ENCODE assay signal across 28 cellular contexts in genomic region chr3:70086336-70086735, GRCh38.
"Had no signal": no experiment of that assay in that cellular context is flagged by ENCODE, and none has a peak within 500 bp of the region (broad histone marks: within the 10 kb centered on the region; RNA-seq: fewer than 3 reads in every experiment).

No MANE protein-coding gene starts in this region.

- DNase-seq: naive B cell; naive thymus-derived CD8-positive, alpha-beta T cell; nephron progenitor cell; nucleus accumbens; pancreas; psoas muscle; right cardiac atrium; right lobe of liver; sigmoid colon; small intestine; stimulated activated CD4-positive, alpha-beta T cell treated with anti-CD3 and anti-CD28 coated beads, Interleukin-15, amount 100 ng/mL, for 24 hours; stimulated activated CD4-positive, alpha-beta T cell treated with anti-CD3 and anti-CD28 coated beads, Interleukin-2, amount 100 ng/mL, for 24 hours; stimulated activated CD4-positive, alpha-beta T cell treated with anti-CD3 and anti-CD28 coated beads, Interleukin-2, amount 100 ng/mL, for 48 hours; stimulated activated CD4-positive, alpha-beta T cell treated with anti-CD3 and anti-CD28 coated beads, Interleukin-4, amount 100 ng/mL, for 24 hours; stimulated activated naive B cell treated with anti-CD40 and anti-IgM and Interleukin-4, amounts not matched to agents 10 μg/mL and 1 μg/mL and 100 μg/mL, for 72 hours; stimulated activated naive CD4-positive, alpha-beta T cell treated with Interleukin-2 at 50 U/mL for 16 hours; stomach; trophoblast cell; upper lobe of left lung had no signal

- H3K4me1 ChIP-seq: pancreas, psoas muscle, right lobe of liver, tibial nerve, upper lobe of left lung, vagina had no signal

- ATAC-seq: naive thymus-derived CD8-positive, alpha-beta T cell; natural killer cell treated with Interleukin-12 subunit alpha and Interleukin-12 subunit beta and Interleukin-15 and Interleukin-18, amount 100 ng/mL, for 72 hours; pancreas; psoas muscle; right cardiac atrium; stimulated activated effector memory CD8-positive, alpha-beta T cell treated with anti-CD3 and anti-CD28 coated beads, Interleukin-12 subunit alpha, Interleukin-12 subunit beta, amount 100 ng/mL, for 72 hours; stimulated activated naive B cell treated with anti-CD40 and anti-IgM and Interleukin-4, amounts not matched to agents 10 μg/mL and 1 μg/mL and 100 μg/mL, for 72 hours had no signal

- H3K36me3 ChIP-seq: neutrophil, pancreas, right lobe of liver, sigmoid colon, stomach, thoracic aorta, tibial nerve, upper lobe of left lung, vagina had no signal

- H3K4me3 ChIP-seq: pancreas, psoas muscle, right lobe of liver, sigmoid colon, stomach, thoracic aorta, tibial nerve, upper lobe of left lung, vagina had no signal

- H3K27me3 ChIP-seq: pancreas, right lobe of liver, sigmoid colon, stomach, tibial nerve, upper lobe of left lung, vagina had no signal

- H3K27me3 Mint-ChIP-seq: natural killer cell treated with Interleukin-12 subunit alpha and Interleukin-12 subunit beta and Interleukin-15 and Interleukin-18, amount 100 ng/mL, for 72 hours had no signal

- H3K4me1 Mint-ChIP-seq: naive B cell; naive thymus-derived CD8-positive, alpha-beta T cell; nephron progenitor cell; neural crest cell; stimulated activated effector memory CD8-positive, alpha-beta T cell treated with anti-CD3 and anti-CD28 coated beads, Interleukin-12 subunit alpha, Interleukin-12 subunit beta, amount 100 ng/mL, for 72 hours; stimulated activated naive B cell treated with anti-CD40 and anti-IgM and Interleukin-4, amounts not matched to agents 10 μg/mL and 1 μg/mL and 100 μg/mL, for 72 hours had no signal

- H3K4me3 Mint-ChIP-seq: naive B cell; naive thymus-derived CD8-positive, alpha-beta T cell; natural killer cell treated with Interleukin-12 subunit alpha and Interleukin-12 subunit beta and Interleukin-15 and Interleukin-18, amount 100 ng/mL, for 72 hours; nephron progenitor cell; neural crest cell; stimulated activated effector memory CD8-positive, alpha-beta T cell treated with anti-CD3 and anti-CD28 coated beads, Interleukin-12 subunit alpha, Interleukin-12 subunit beta, amount 100 ng/mL, for 72 hours; stimulated activated naive B cell treated with anti-CD40 and anti-IgM and Interleukin-4, amounts not matched to agents 10 μg/mL and 1 μg/mL and 100 μg/mL, for 72 hours; stimulated activated naive CD8-positive, alpha-beta T cell treated with anti-CD3 and anti-CD28 coated beads, Interleukin-15, Interleukin-2, amounts not matched to agents 100 ng/mL and 50 ng/mL, for 24 hours had no signal

- H3K27ac Mint-ChIP-seq: naive B cell; naive thymus-derived CD8-positive, alpha-beta T cell; natural killer cell treated with Interleukin-12 subunit alpha and Interleukin-12 subunit beta and Interleukin-15 and Interleukin-18, amount 100 ng/mL, for 72 hours; nephron progenitor cell; progenitor cell of endocrine pancreas; stimulated activated effector memory CD8-positive, alpha-beta T cell treated with anti-CD3 and anti-CD28 coated beads, Interleukin-12 subunit alpha, Interleukin-12 subunit beta, amount 100 ng/mL, for 72 hours; stimulated activated naive B cell treated with anti-CD40 and anti-IgM and Interleukin-4, amounts not matched to agents 10 μg/mL and 1 μg/mL and 100 μg/mL, for 72 hours; stimulated activated naive CD8-positive, alpha-beta T cell treated with anti-CD3 and anti-CD28 coated beads, Interleukin-15, Interleukin-2, amounts not matched to agents 100 ng/mL and 50 ng/mL, for 24 hours had no signal

- H3K36me3 Mint-ChIP-seq: naive B cell; naive thymus-derived CD8-positive, alpha-beta T cell; natural killer cell treated with Interleukin-12 subunit alpha and Interleukin-12 subunit beta and Interleukin-15 and Interleukin-18, amount 100 ng/mL, for 72 hours; stimulated activated effector memory CD8-positive, alpha-beta T cell treated with anti-CD3 and anti-CD28 coated beads, Interleukin-12 subunit alpha, Interleukin-12 subunit beta, amount 100 ng/mL, for 72 hours; stimulated activated naive B cell treated with anti-CD40 and anti-IgM and Interleukin-4, amounts not matched to agents 10 μg/mL and 1 μg/mL and 100 μg/mL, for 72 hours had no signal

- H3K27ac ChIP-seq: neutrophil, pancreas, psoas muscle, right lobe of liver, stomach, tibial nerve, upper lobe of left lung, vagina had no signal

- H3K9me3 Mint-ChIP-seq: naive B cell; naive thymus-derived CD8-positive, alpha-beta T cell; nephron progenitor cell; neural crest cell; stimulated activated effector memory CD8-positive, alpha-beta T cell treated with anti-CD3 and anti-CD28 coated beads, Interleukin-12 subunit alpha, Interleukin-12 subunit beta, amount 100 ng/mL, for 72 hours; stimulated activated naive B cell treated with anti-CD40 and anti-IgM and Interleukin-4, amounts not matched to agents 10 μg/mL and 1 μg/mL and 100 μg/mL, for 72 hours; stimulated activated naive CD8-positive, alpha-beta T cell treated with anti-CD3 and anti-CD28 coated beads, Interleukin-15, Interleukin-2, amounts not matched to agents 100 ng/mL and 50 ng/mL, for 24 hours had no signal

- H3K9me3 ChIP-seq: neutrophil, pancreas, psoas muscle, right lobe of liver, sigmoid colon, stomach, thoracic aorta, tibial nerve, upper lobe of left lung, vagina had no signal
